In the genomic region with DNA sequence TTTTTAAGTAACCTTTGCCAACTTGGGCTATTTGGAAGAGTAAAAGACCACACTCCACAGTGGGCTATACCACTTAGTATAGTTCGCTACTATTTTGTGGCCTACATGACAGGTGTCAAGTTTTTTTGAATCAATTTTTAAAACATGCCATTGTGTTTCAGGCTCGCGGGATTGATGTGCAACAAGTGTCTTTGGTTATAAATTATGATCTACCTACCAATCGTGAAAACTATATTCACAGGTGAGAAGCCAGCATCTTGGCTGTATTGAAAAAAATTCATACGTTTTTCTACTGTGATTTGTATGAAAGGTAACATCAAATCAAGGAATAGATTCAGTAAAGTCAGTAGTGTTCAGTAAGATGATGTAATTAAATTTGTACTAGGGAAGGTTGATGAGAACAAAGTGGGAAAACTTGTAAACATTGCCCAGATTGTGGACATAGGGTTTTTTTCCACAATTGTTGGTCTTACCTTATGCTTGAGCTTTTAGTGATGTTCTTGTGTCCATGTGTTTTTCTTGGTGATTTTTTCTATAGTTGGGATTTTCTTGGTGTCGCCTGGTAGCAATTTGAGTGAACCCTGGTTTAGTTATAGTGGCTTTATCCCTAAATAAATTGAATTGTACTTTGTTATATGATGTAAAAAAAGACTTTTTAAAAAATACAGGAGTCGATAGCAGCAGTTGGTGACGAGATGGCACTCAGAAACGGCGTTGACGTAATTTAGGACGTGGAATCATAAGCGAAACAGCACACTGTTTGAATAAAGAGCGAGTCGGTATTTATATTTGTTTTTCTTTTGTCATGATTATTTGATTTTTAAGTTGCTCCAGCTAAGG, we compare ENCODE assay signal across 9 cellular contexts. TPM values are rescaled to one million over a fixed set of nuclear protein-coding genes. Genes with fewer than 3 reads are reported as not detected.
DNase-seq lines count a peak whose midpoint lies in the region; ATAC-seq and TF ChIP-seq lines count a peak whose summit lies in the region.
"Had no signal": no experiment of that assay in that cellular context is flagged by ENCODE, and none has a peak within 500 bp of the region (broad histone marks: within the 10 kb centered on the region; RNA-seq: fewer than 3 reads in every experiment).

No MANE protein-coding gene starts in this region.

- TF ChIP-seq POLR2A in IMR-90 (IDR thresholded peaks at IDR 0.05; ENCODE audit: low read depth, low read length): 0 out of 2 replicates have a peak, but pooled peaks have one; percentile 17

- CTCF ChIA-PET in IMR-90 (lab: Yijun Ruan, JAX): no interaction called here

- H3K9me3 Mint-ChIP-seq in natural killer cell treated with Interleukin-12 subunit alpha and Interleukin-12 subunit beta and Interleukin-15 and Interleukin-18, amount 100 ng/mL, for 72 hours: no peaks in the 10 kb centered on the region

- no peak overlapping the region for H2AK9ac ChIP-seq in IMR-90 (replicated peaks; ENCODE audit: low read depth, low read length, poor library complexity)

- in situ Hi-C loops in IMR-90 (cut with MboI; ENCODE audit: low sequenced_read_pairs): no loop called here
- in situ Hi-C loops in astrocyte of the cerebellum (cut with HindIII; ENCODE audit: low sequenced_read_pairs): no loop called here

- no peak for TF ChIP-seq RAD21 in IMR-90 (IDR thresholded peaks at IDR 0.05; ENCODE audit: low read length)

- no peak for ATAC-seq in IMR-90 (ENCODE audit: low read depth)
- ATAC-seq in natural killer cell treated with Interleukin-12 subunit alpha and Interleukin-12 subunit beta and Interleukin-15 and Interleukin-18, amount 100 ng/mL, for 72 hours: no peak
- ATAC-seq in aorta (ENCODE audit: low FRiP score): no peak
- ATAC-seq in HG02870 (IDR thresholded peaks at IDR 0.05; ENCODE audit: unreplicated experiment): no peak

- H3K9me3 ChIP-seq in IMR-90 (ENCODE audit: control insufficient read depth, insufficient read depth, low read length) (no peaks in the 10 kb centered on the region), aorta (ENCODE audit: control insufficient read depth, low read length) (no peaks in the 10 kb centered on the region)

- no peak overlapping the region for H2AK5ac ChIP-seq in IMR-90 (ENCODE audit: low read depth, low read length)

- H3K79me1 ChIP-seq in IMR-90 (ENCODE audit: low read depth in 1 of 2, low read length in 2 of 2): peaks cover 4 to 27% of the 10 kb centered on the region in 2 experiments; a peak in 3 of 4 replicates

- no peak overlapping the region for H3K4me2 ChIP-seq in IMR-90 (ENCODE audit: low read depth, low read length)

- 94% methylated on average over 6 of the region's 15 CpGs; no CpG with 5 or more reads in 1 of the 2 experiments for WGBS in IMR-90 (ENCODE audit: extremely low coverage in 2 of 2, insufficient read length in 1 of 2), 2 experiments
- WGBS in aorta, 2 donors: 67 to 68% methylated on average over 15 of the region's 15 CpGs

- BruUV-seq in IMR-90 (replicated peaks; lab: Mats Ljungman, UMichigan): no TSS peak

- no peak overlapping the region for H2BK120ac ChIP-seq in IMR-90 (ENCODE audit: low read depth, low read length)

- H2AFZ ChIP-seq in IMR-90 (replicated peaks; ENCODE audit: low read length, poor library complexity): no peak overlapping the region

- no peak overlapping the region for H3K56ac ChIP-seq in IMR-90 (ENCODE audit: extremely low read depth, insufficient read depth, low read length)

- H3K27ac Mint-ChIP-seq in natural killer cell treated with Interleukin-12 subunit alpha and Interleukin-12 subunit beta and Interleukin-15 and Interleukin-18, amount 100 ng/mL, for 72 hours: peak overlapping the region; percentile 98

- TF ChIP-seq CTCF in IMR-90 (conservative IDR thresholded peaks at IDR 0.05; ENCODE audit: low read depth, low read length) (no peak), astrocyte of the cerebellum (IDR thresholded peaks at IDR 0.05; ENCODE audit: low read depth, low read length, missing control alignments) (no peak)

- H3K18ac ChIP-seq in IMR-90 (ENCODE audit: low read depth, low read length): no peak overlapping the region

- H3K4me1 ChIP-seq in IMR-90 (ENCODE audit: control insufficient read depth, insufficient read depth, low read length) (no peaks in the 10 kb centered on the region; the same call in 1 of the 2 replicates), aorta (ENCODE audit: control insufficient read depth in 1 of 2, insufficient read depth in 2 of 2, low read length in 2 of 2) (peaks cover 0 to 8% of the 10 kb centered on the region in 2 donors)

- H4K91ac ChIP-seq in IMR-90 (ENCODE audit: insufficient read depth, low read depth, low read length): no peak overlapping the region

- H3K27me3 ChIP-seq in IMR-90 (ENCODE audit: control insufficient read depth, insufficient read depth, low read length): no peaks in the 10 kb centered on the region
- peaks cover 0 to 1% of the 10 kb centered on the region in 2 donors for H3K27me3 ChIP-seq in aorta (ENCODE audit: control insufficient read depth in 1 of 2, insufficient read depth in 2 of 2, low read length in 1 of 2)

- H3K4ac ChIP-seq in IMR-90 (ENCODE audit: low read depth, low read length): no peak overlapping the region

- no peak overlapping the region for H3K9ac ChIP-seq in IMR-90 (ENCODE audit: low read depth, low read length)

- no peak overlapping the region for H2BK5ac ChIP-seq in IMR-90 (ENCODE audit: low read depth, low read length, poor library complexity, severe bottlenecking)

- H3K27me3 Mint-ChIP-seq in natural killer cell treated with Interleukin-12 subunit alpha and Interleukin-12 subunit beta and Interleukin-15 and Interleukin-18, amount 100 ng/mL, for 72 hours: no peaks in the 10 kb centered on the region

- H4K8ac ChIP-seq in IMR-90 (ENCODE audit: low read depth in 2 of 2, low read length in 2 of 2): no peak overlapping the region

- peak overlapping the region; percentile 98 for H3K4me3 Mint-ChIP-seq in natural killer cell treated with Interleukin-12 subunit alpha and Interleukin-12 subunit beta and Interleukin-15 and Interleukin-18, amount 100 ng/mL, for 72 hours

- intact Hi-C loops in IMR-90 (cut with micrococcal nuclease): loop anchor here (10.0 kb wide), 2 partner anchors 213 to 683 kb away; partner anchors contain the start of genes DNAJB11 and ETV5
- intact Hi-C loops in aorta (cut with DNase I): loop anchor here in 1 of 2 donors (5.0 to 10.0 kb wide), 3 partner anchors 144 to 223 kb away; partner anchors contain the start of genes AHSG, ST6GAL1 and TBCCD1

- no peak overlapping the region for H3K4me3 ChIP-seq in IMR-90 (ENCODE audit: insufficient read depth, low read depth, low read length)
- H3K4me3 ChIP-seq in astrocyte of the cerebellum (ENCODE audit: low read depth, low read length): peak overlapping the region; percentile 100
- H3K4me3 ChIP-seq in aorta (ENCODE audit: low read length in 2 of 2): no peak overlapping the region

- H3K36me3 Mint-ChIP-seq in natural killer cell treated with Interleukin-12 subunit alpha and Interleukin-12 subunit beta and Interleukin-15 and Interleukin-18, amount 100 ng/mL, for 72 hours: peaks cover 67% of the 10 kb centered on the region

- POLR2A ChIA-PET in IMR-90 (lab: Charles Lee; ENCODE audit: unreplicated experiment): no interaction called here

- peaks cover 63 to 66% of the 10 kb centered on the region in 2 donors for H3K4me1 Mint-ChIP-seq in natural killer cell treated with Interleukin-12 subunit alpha and Interleukin-12 subunit beta and Interleukin-15 and Interleukin-18, amount 100 ng/mL, for 72 hours (ENCODE audit: low read depth in 2 of 2)

- peak; percentile 21 for DNase-seq in ELR (ENCODE audit: low read depth)
- DNase-seq in IMR-90: no peak
- DNase-seq in astrocyte of the cerebellum (ENCODE audit: low read depth): no peak
- no peak for DNase-seq in natural killer cell treated with Interleukin-12 subunit alpha and Interleukin-12 subunit beta and Interleukin-15 and Interleukin-18, amount 100 ng/mL, for 72 hours (ENCODE audit: low spot score)
- DNase-seq in aorta: no peak
- DNase-seq in middle frontal gyrus (ENCODE audit: extremely low spot score, low spot score): no peak
- DNase-seq: activated CD4-positive, alpha-beta T cell treated with anti-CD3 and anti-CD28 coated beads, Interleukin-2, amount 50 U/mL, for 4 hours; NCI-H2227 treated with DMSO at 0.1 percent for 48 hours had no signal

- peaks cover 78% of the 10 kb centered on the region for H4K20me1 ChIP-seq in IMR-90 (ENCODE audit: insufficient read depth, low read length)

- H4K5ac ChIP-seq in IMR-90 (ENCODE audit: low read depth, low read length): no peak overlapping the region

- no peak overlapping the region for H3K23ac ChIP-seq in IMR-90 (ENCODE audit: low read depth, low read length)

- H3K36me3 ChIP-seq in IMR-90 (ENCODE audit: control insufficient read depth, insufficient read depth, low read length): peaks cover 49% of the 10 kb centered on the region
- peaks cover 10 to 13% of the 10 kb centered on the region in 2 donors for H3K36me3 ChIP-seq in aorta (ENCODE audit: control insufficient read depth in 1 of 2, insufficient read depth in 2 of 2, low read length in 1 of 2)

- H2BK20ac ChIP-seq in IMR-90 (ENCODE audit: low read depth, low read length): no peak overlapping the region

- no peak overlapping the region for H3K14ac ChIP-seq in IMR-90 (replicated peaks; ENCODE audit: low read depth, low read length)

- H3K27ac ChIP-seq in IMR-90 (ENCODE audit: insufficient read depth, low read length) (no peak overlapping the region), aorta (ENCODE audit: low read depth in 1 of 2, low read length in 2 of 2) (no peak overlapping the region)

- dilution Hi-C loops in IMR-90 (cut with HindIII; ENCODE audit: low sequenced_read_pairs, unreplicated experiment): no loop called here

- H3K9me1 ChIP-seq in IMR-90 (ENCODE audit: insufficient read depth, low read length): no peaks in the 10 kb centered on the region

- H2BK15ac ChIP-seq in IMR-90 (ENCODE audit: low read depth, low read length): no peak overlapping the region

RNA-seq across cellular contexts. Expression of gene EIF4A2, which starts 4.5 kb away (rescaled TPM):
- 310 and 449 TPM in 2 replicates for total RNA-seq in IMR-90 (2012; rRNA removed)
- 259 and 320 TPM in 2 replicates for polyA plus RNA-seq in IMR-90 (2012; rRNA removed)
- 50.3 and 161 TPM in 2 replicates for polyA plus RNA-seq in IMR-90 (2012; cell fraction: cytosol; rRNA removed)
- polyA plus RNA-seq in IMR-90 (2012; cell fraction: nucleus; rRNA removed; ENCODE audit: low replicate concordance): 69.0 and 691 TPM in 2 replicates
- 100 to 1,000 TPM; 399 to 539 TPM for total RNA-seq in natural killer cell treated with Interleukin-12 subunit alpha and Interleukin-12 subunit beta and Interleukin-15 and Interleukin-18, amount 100 ng/mL, for 72 hours
- 100 to 1,000 TPM; 330 to 374 TPM for total RNA-seq in aorta
- 100 to 1,000 TPM; 593 to 598 TPM for polyA plus RNA-seq in aorta

RNA-seq across cellular contexts. Expression of gene RFC4, which starts 18.4 kb away (rescaled TPM):
- total RNA-seq in IMR-90 (2012; rRNA removed) (19.5 and 34.4 TPM in 2 replicates), aorta (10 to 100 TPM in 1 of 2 donors, 1 to 10 TPM in 1; 9.0 to 10.4 TPM)
- polyA plus RNA-seq in IMR-90 (2012; rRNA removed) (21.2 and 27.9 TPM in 2 replicates), aorta (1 to 10 TPM; 6.9 to 8.2 TPM)
- 2.6 and 6.5 TPM in 2 replicates for polyA plus RNA-seq in IMR-90 (2012; cell fraction: cytosol; rRNA removed)
- 4.0 and 15.8 TPM in 2 replicates for polyA plus RNA-seq in IMR-90 (2012; cell fraction: nucleus; rRNA removed; ENCODE audit: low replicate concordance)
- 100 to 1,000 TPM in 1 of 2 donors, 10 to 100 TPM in 1; 63.1 to 114 TPM for total RNA-seq in natural killer cell treated with Interleukin-12 subunit alpha and Interleukin-12 subunit beta and Interleukin-15 and Interleukin-18, amount 100 ng/mL, for 72 hours

RNA-seq across cellular contexts. Expression of gene ADIPOQ, which starts 54.6 kb away (rescaled TPM):
- total RNA-seq in IMR-90 (2012; rRNA removed) (not detected in 2 replicates), aorta (1 to 10 TPM; 1.5 to 2.9 TPM)
- polyA plus RNA-seq in IMR-90 (2012; rRNA removed) (not detected in 2 replicates), aorta (under 1 TPM in 1 of 2 donors, not detected in 1; 0.36 TPM)
- not detected in 2 replicates for polyA plus RNA-seq in IMR-90 (2012; cell fraction: cytosol; rRNA removed)
- polyA plus RNA-seq in IMR-90 (2012; cell fraction: nucleus; rRNA removed; ENCODE audit: low replicate concordance): not detected in 2 replicates
- not detected for total RNA-seq in natural killer cell treated with Interleukin-12 subunit alpha and Interleukin-12 subunit beta and Interleukin-15 and Interleukin-18, amount 100 ng/mL, for 72 hours
